13 cellular contexts compared by ENCODE assay signal in the genomic region with DNA sequence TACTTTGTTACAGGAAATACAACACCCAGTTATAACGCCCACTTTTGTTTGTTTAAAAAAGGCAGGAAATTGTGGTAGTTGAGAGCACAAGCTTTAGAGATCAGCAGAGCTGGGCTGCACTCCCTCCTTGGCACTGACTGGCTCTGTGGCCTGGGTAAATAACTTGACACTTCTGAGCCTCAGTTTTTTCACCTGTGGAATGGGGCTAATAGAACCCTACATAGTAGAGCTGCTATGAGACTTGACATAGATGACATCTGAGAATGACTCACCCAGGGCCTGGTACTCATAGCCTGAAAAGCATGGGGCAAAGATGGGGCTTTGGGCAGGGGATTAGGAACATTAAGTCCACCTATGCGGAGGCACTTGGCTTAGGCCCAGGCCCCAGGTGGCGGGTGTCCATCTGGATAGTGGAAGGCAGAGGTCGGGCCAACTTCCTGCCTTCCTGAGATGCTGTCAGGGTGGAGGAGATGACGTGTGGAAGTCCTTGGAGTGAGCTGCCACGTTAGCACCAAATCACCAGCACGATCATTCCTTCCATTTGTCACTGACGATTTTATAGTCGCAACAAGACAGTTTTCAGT.
DNase-seq lines count a peak whose midpoint lies in the region; ATAC-seq and TF ChIP-seq lines count a peak whose summit lies in the region.
"Had no signal": no experiment of that assay in that cellular context is flagged by ENCODE, and none has a peak within 500 bp of the region (broad histone marks: within the 10 kb centered on the region; RNA-seq: fewer than 3 reads in every experiment).

No MANE protein-coding gene starts in this region.

- no peaks in the 10 kb centered on the region for H3K36me3 ChIP-seq in esophagus muscularis mucosa
- H3K36me3 ChIP-seq: brain microvascular endothelial cell, suprapubic skin had no signal

- H3K9me3 ChIP-seq in esophagus muscularis mucosa: no peaks in the 10 kb centered on the region
- H3K9me3 ChIP-seq: suprapubic skin had no signal

- TF ChIP-seq POLR2A in esophagus muscularis mucosa (IDR thresholded peaks at IDR 0.05; ENCODE audit: low read depth): no peak

- DNase-seq in DMS 273 (lab: John Stamatoyannopoulos, UW; ENCODE audit: unreplicated experiment) (peak; percentile 11), DMS 273 treated with DMSO at 0.1 percent for 48 hours (lab: John Stamatoyannopoulos, UW) (no peak), T-cell (peak in 31 of 34 experiments; percentile 23 to 79 (median 58)), OCI-M2 (lab: John Stamatoyannopoulos, UW; ENCODE audit: unreplicated experiment) (no peak), esophagus muscularis mucosa (ENCODE audit: extremely low spot score) (no peak), pons (ENCODE audit: low spot score) (no peak)
- DNase-seq in activated naive CD4-positive, alpha-beta T cell treated with anti-CD3 and anti-CD28 coated beads, Interleukin-2, amount 50 U/mL, for 72 hours (ENCODE audit: low spot score in 2 of 2): no peak
- DNase-seq: brain microvascular endothelial cell, IMR-90, nephron progenitor cell had no signal

- peak overlapping the region; percentile 96 to 97 for H3K27ac Mint-ChIP-seq in T-cell
- peak overlapping the region in 1 of 2 donors; percentile 14 for H3K27ac Mint-ChIP-seq in activated naive CD4-positive, alpha-beta T cell treated with anti-CD3 and anti-CD28 coated beads, Interleukin-2, amount 50 U/mL, for 72 hours
- H3K27ac Mint-ChIP-seq: nephron progenitor cell had no signal

- peak overlapping the region in 11 of 21 experiments; percentile 25 to 91 (median 65) for H3K27ac ChIP-seq in skin epidermis
- H3K27ac ChIP-seq in esophagus muscularis mucosa (replicated peaks in 1 of 4): no peak overlapping the region
- H3K27ac ChIP-seq: 22Rv1, brain microvascular endothelial cell, suprapubic skin had no signal

- peaks cover 3% of the 10 kb centered on the region for H3K36me3 Mint-ChIP-seq in T-cell
- H3K36me3 Mint-ChIP-seq in activated naive CD4-positive, alpha-beta T cell treated with anti-CD3 and anti-CD28 coated beads, Interleukin-2, amount 50 U/mL, for 72 hours: peaks cover 8 to 18% of the 10 kb centered on the region in 2 donors

- H3K4me3 ChIP-seq in skin epidermis (no peak overlapping the region), esophagus muscularis mucosa (no peak overlapping the region)
- H3K4me3 ChIP-seq: suprapubic skin had no signal

- no peaks in the 10 kb centered on the region for H3K27me3 Mint-ChIP-seq in T-cell

- no peak for TF ChIP-seq EP300 in esophagus muscularis mucosa (IDR thresholded peaks at IDR 0.05)

- peaks cover under 1 to 11% (median 9%) of the 10 kb centered on the region in 4 donors for H3K4me1 ChIP-seq in esophagus muscularis mucosa

- CTCF ChIA-PET in T-cell (lab: Charles Lee): interaction anchor here (1.0 to 1.7 kb wide), 4 partner anchors 10 to 377 kb away, joined by 3 to 10 read pairs (median 6); no protein-coding TSS in a partner anchor

- POLR2A ChIA-PET in T-cell (lab: Charles Lee): interaction anchor here in 1 of 2 donors (0.6 to 1.2 kb wide), 5 partner anchors 16 to 310 kb away, joined by 3 to 4 read pairs (median 3); no protein-coding TSS in a partner anchor

- peak overlapping the region; percentile 56 to 67 (median 58) for H3K4me3 Mint-ChIP-seq in T-cell
- H3K4me3 Mint-ChIP-seq: nephron progenitor cell had no signal

- H3K27me3 ChIP-seq in esophagus muscularis mucosa: no peaks in the 10 kb centered on the region
- H3K27me3 ChIP-seq: brain microvascular endothelial cell, suprapubic skin had no signal

- intact Hi-C loops in esophagus muscularis mucosa (cut with DNase I): no loop called here

- 88% methylated on average over 9 of the region's 9 CpGs for WGBS in esophagus muscularis mucosa

- no peak for TF ChIP-seq CTCF in esophagus muscularis mucosa (IDR thresholded peaks at IDR 0.05)

- peaks cover 89 to 95% (median 93%) of the 10 kb centered on the region in 3 donors for H3K4me1 Mint-ChIP-seq in T-cell

- peak; percentile 87 to 91 (median 90) for ATAC-seq in T-cell (replicated peaks in 1 of 4)
- ATAC-seq in activated naive CD4-positive, alpha-beta T cell treated with anti-CD3 and anti-CD28 coated beads, Interleukin-2, amount 50 U/mL, for 72 hours: peak; percentile 7 to 66

- H3K9me3 Mint-ChIP-seq in T-cell: peaks cover 4 to 11% (median 8%) of the 10 kb centered on the region in 3 donors
- peaks cover 0 to 6% of the 10 kb centered on the region in 2 donors for H3K9me3 Mint-ChIP-seq in activated naive CD4-positive, alpha-beta T cell treated with anti-CD3 and anti-CD28 coated beads, Interleukin-2, amount 50 U/mL, for 72 hours
- H3K9me3 Mint-ChIP-seq: nephron progenitor cell had no signal

Comparison
In these comparisons a context has a peak if more than half of its experiments do, and no peak if none do; other contexts are left out.
1. DNase-seq: peak in DMS 273 (single experiment) and T-cell (31 of 34); none in DMS 273 treated with DMSO at 0.1 percent for 48 hours (single experiment), activated naive CD4-positive, alpha-beta T cell treated with anti-CD3 and anti-CD28 coated beads, Interleukin-2, amount 50 U/mL, for 72 hours (0 of 2), OCI-M2 (single experiment), esophagus muscularis mucosa (single experiment) and pons (single experiment).
2. H3K27ac ChIP-seq: peak in skin epidermis (11 of 21); none in esophagus muscularis mucosa (0 of 4).